In genomic region chr20:10511166-10511506, GRCh38 we compare ENCODE assay signal across 8 cellular contexts.
DNase-seq lines count a peak whose midpoint lies in the region; ATAC-seq and TF ChIP-seq lines count a peak whose summit lies in the region.

No MANE protein-coding gene starts in this region.

- peak overlapping the region in 1 of 2 donors; percentile 4 for H3K4me3 ChIP-seq in cardiac fibroblast (replicated peaks in 1 of 2; ENCODE audit: low read depth in 2 of 2, low read length in 2 of 2)
- H3K4me3 ChIP-seq in osteoblast (ENCODE audit: insufficient read depth, low read length): peak overlapping the region; percentile 38

- no peaks in the 10 kb centered on the region for H3K27me3 ChIP-seq in osteoblast (ENCODE audit: insufficient read depth, low read length)

- TF ChIP-seq CTCF in cardiac fibroblast (IDR thresholded peaks at IDR 0.05; ENCODE audit: low read depth, low read length): peak; percentile 7
- TF ChIP-seq CTCF in osteoblast (IDR thresholded peaks at IDR 0.05; ENCODE audit: extremely low read depth, low read depth, low read length): no peak

- peak overlapping the region; percentile 24 for H2AFZ ChIP-seq in osteoblast (ENCODE audit: low read length)

- H3K4me2 ChIP-seq in osteoblast (ENCODE audit: insufficient read depth, low read length): peak overlapping the region; percentile 72

- DNase-seq in cardiac fibroblast (ENCODE audit: low read depth in 2 of 2): no peak
- DNase-seq in osteoblast (ENCODE audit: insufficient read length, low spot score, missing footprints): peak; percentile 35
- no peak for DNase-seq in putamen (ENCODE audit: low spot score)
- no peak for DNase-seq in NCI-H2081 (lab: John Stamatoyannopoulos, UW)
- DNase-seq in COLO668 (lab: John Stamatoyannopoulos, UW; ENCODE audit: unreplicated experiment): no peak
- DNase-seq in germinal center (ENCODE audit: low spot score): no peak

- no peaks in the 10 kb centered on the region for H4K20me1 ChIP-seq in osteoblast (ENCODE audit: insufficient read depth, low read length)

- peaks cover 4% of the 10 kb centered on the region for H3K79me2 ChIP-seq in osteoblast (ENCODE audit: insufficient read depth, low read length)

- peaks cover 40% of the 10 kb centered on the region for H3K4me1 ChIP-seq in osteoblast (ENCODE audit: insufficient read depth, low read length)

- H3K36me3 ChIP-seq in osteoblast (ENCODE audit: insufficient read depth, low read length): no peaks in the 10 kb centered on the region

- peak; percentile 22 for ATAC-seq in GM19023 (IDR thresholded peaks at IDR 0.05; ENCODE audit: unreplicated experiment)
- peak; percentile 4 for ATAC-seq in HG03520 (IDR thresholded peaks at IDR 0.05; ENCODE audit: unreplicated experiment)

- peak overlapping the region; percentile 93 for H3K27ac ChIP-seq in osteoblast (ENCODE audit: low read depth, low read length)

- H3K9me3 ChIP-seq in osteoblast (ENCODE audit: low read depth, low read length): no peaks in the 10 kb centered on the region
